Comparison of ENCODE assay signal across 1 cellular context in genomic region chr2:158189526-158189925, GRCh38.
TF ChIP-seq lines count a peak whose summit lies in the region.

No MANE protein-coding gene starts in this region.

TF ChIP-seq in HepG2, 621 proteins besides CTCF, POLR2A, EP300 and RAD21 (continued from another document and continues in another):
- TF ChIP-seq NFAT5 (CRISPR knock-in tag; IDR thresholded peaks at IDR 0.05): no peak
- TF ChIP-seq TARDBP (CRISPR knock-in tag; IDR thresholded peaks at IDR 0.05): peak; percentile 94
- TF ChIP-seq PITX1 (CRISPR knock-in tag; IDR thresholded peaks at IDR 0.05): peak; percentile 33; the same call in 1 of the 2 replicates
- TF ChIP-seq BRF2 (CRISPR knock-in tag; IDR thresholded peaks at IDR 0.05): no peak
- TF ChIP-seq MZF1 (CRISPR knock-in tag; IDR thresholded peaks at IDR 0.05; ENCODE audit: borderline replicate concordance): no peak
- no peak for TF ChIP-seq ZFP1 (CRISPR knock-in tag; IDR thresholded peaks at IDR 0.05)
- TF ChIP-seq BATF2 (CRISPR knock-in tag; IDR thresholded peaks at IDR 0.05): no peak
- no peak for TF ChIP-seq ZNF576 (CRISPR knock-in tag; IDR thresholded peaks at IDR 0.05)
- no peak for TF ChIP-seq POLR2AphosphoS5 (IDR thresholded peaks at IDR 0.05; ENCODE audit: low read depth, low read length)
- TF ChIP-seq ZNF235 (CRISPR knock-in tag; IDR thresholded peaks at IDR 0.05; ENCODE audit: borderline replicate concordance): no peak
- peak; percentile 75; the same call in 1 of the 2 replicates for TF ChIP-seq SOX13 (IDR thresholded peaks at IDR 0.05)
- TF ChIP-seq SOX13 (CRISPR knock-in tag; conservative IDR thresholded peaks at IDR 0.05 in 1 of 2, IDR thresholded peaks at IDR 0.05 in 1 of 2): peak in 1 of 2 experiments; percentile 99; a peak in 2 of 4 replicates
- TF ChIP-seq ATF1 (CRISPR knock-in tag; IDR thresholded peaks at IDR 0.05): peak; percentile 66; the same call in 1 of the 2 replicates
- no peak for TF ChIP-seq CENPBD1 (CRISPR knock-in tag; IDR thresholded peaks at IDR 0.05; ENCODE audit: borderline replicate concordance, low read depth)
- TF ChIP-seq LBX2 (CRISPR knock-in tag; IDR thresholded peaks at IDR 0.05; ENCODE audit: borderline replicate concordance): no peak
- 0 out of 2 replicates have a peak, but pooled peaks have one; percentile 10 for TF ChIP-seq MAFF (IDR thresholded peaks at IDR 0.05; ENCODE audit: low read depth, low read length)
- no peak for TF ChIP-seq ZC3H4 (CRISPR knock-in tag; IDR thresholded peaks at IDR 0.05; ENCODE audit: borderline replicate concordance)
- TF ChIP-seq RARG (CRISPR knock-in tag; IDR thresholded peaks at IDR 0.05; ENCODE audit: low read depth): no peak
- no peak for TF ChIP-seq ZFX (CRISPR knock-in tag; IDR thresholded peaks at IDR 0.05; ENCODE audit: low read depth)
- no peak for TF ChIP-seq XRCC5 (optimal IDR thresholded peaks at IDR 0.05; ENCODE audit: low read length)
- TF ChIP-seq NCOR1 (IDR thresholded peaks at IDR 0.05; ENCODE audit: borderline replicate concordance, low read length): peak; percentile 84
- no peak for TF ChIP-seq ZNF230 (CRISPR knock-in tag; IDR thresholded peaks at IDR 0.05)
- no peak for TF ChIP-seq TBP (CRISPR knock-in tag; IDR thresholded peaks at IDR 0.05)
- TF ChIP-seq HNF1A (IDR thresholded peaks at IDR 0.05; ENCODE audit: low read depth): peak; percentile 83
- TF ChIP-seq HNF1A (CRISPR knock-in tag; IDR thresholded peaks at IDR 0.05; ENCODE audit: borderline replicate concordance): peak; percentile 75; the same call in 1 of the 2 replicates
- TF ChIP-seq NFE2L1 (CRISPR knock-in tag; IDR thresholded peaks at IDR 0.05; ENCODE audit: borderline replicate concordance): no peak
- no peak for TF ChIP-seq ZBTB38 (CRISPR knock-in tag; IDR thresholded peaks at IDR 0.05)
- TF ChIP-seq ZNF841 (CRISPR knock-in tag; IDR thresholded peaks at IDR 0.05; ENCODE audit: borderline replicate concordance): no peak
- TF ChIP-seq MYNN (CRISPR knock-in tag; IDR thresholded peaks at IDR 0.05; ENCODE audit: low read depth): no peak
- no peak for TF ChIP-seq ZNF446 (CRISPR knock-in tag; IDR thresholded peaks at IDR 0.05)
- no peak for TF ChIP-seq TP53 (CRISPR knock-in tag; conservative IDR thresholded peaks at IDR 0.05)
- no peak for TF ChIP-seq ZSCAN12 (CRISPR knock-in tag; IDR thresholded peaks at IDR 0.05)
- no peak for TF ChIP-seq ZNF589 (CRISPR knock-in tag; conservative IDR thresholded peaks at IDR 0.05)
- peak; percentile 83; the same call in 1 of the 2 replicates for TF ChIP-seq MIER3 (CRISPR knock-in tag; IDR thresholded peaks at IDR 0.05; ENCODE audit: borderline replicate concordance)
- TF ChIP-seq CEBPB (IDR thresholded peaks at IDR 0.05; ENCODE audit: borderline replicate concordance, low read depth, low read length): peak; percentile 85
- TF ChIP-seq CENPT (CRISPR knock-in tag; IDR thresholded peaks at IDR 0.05; ENCODE audit: low read depth): no peak
- no peak for TF ChIP-seq KIAA2018 (CRISPR knock-in tag; IDR thresholded peaks at IDR 0.05; ENCODE audit: borderline replicate concordance)
- no peak for TF ChIP-seq TCF12 (IDR thresholded peaks at IDR 0.05)
- no peak for TF ChIP-seq TCF12 (CRISPR knock-in tag; IDR thresholded peaks at IDR 0.05)
- TF ChIP-seq ONECUT2 (CRISPR knock-in tag; IDR thresholded peaks at IDR 0.05): no peak
- TF ChIP-seq ZNF362 (CRISPR knock-in tag; IDR thresholded peaks at IDR 0.05; ENCODE audit: borderline replicate concordance): no peak
